ENCODE assay signal across 2 cellular contexts in the genomic region with DNA sequence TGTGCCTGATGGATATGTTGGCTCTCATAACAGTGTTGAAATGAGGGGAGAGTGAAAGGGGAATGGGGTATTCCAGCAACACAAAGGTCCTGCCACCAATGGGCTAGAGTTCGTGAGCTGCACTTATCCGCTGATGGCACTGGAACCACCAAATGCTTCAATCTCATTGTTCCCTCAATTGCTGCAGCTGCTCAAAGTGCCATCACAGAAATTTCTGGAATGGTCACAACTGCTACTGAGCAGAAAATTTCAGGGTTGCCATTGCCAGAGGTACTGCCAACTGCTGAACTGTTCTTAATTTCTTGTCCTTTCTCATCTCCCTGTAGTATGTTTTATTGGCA.
TF ChIP-seq lines count a peak whose summit lies in the region.

No MANE protein-coding gene starts in this region.

TF ChIP-seq in SK-N-SH, 30 proteins besides CTCF, POLR2A, EP300 and RAD21 (continued from another document):
- TF ChIP-seq, protein P1, sequence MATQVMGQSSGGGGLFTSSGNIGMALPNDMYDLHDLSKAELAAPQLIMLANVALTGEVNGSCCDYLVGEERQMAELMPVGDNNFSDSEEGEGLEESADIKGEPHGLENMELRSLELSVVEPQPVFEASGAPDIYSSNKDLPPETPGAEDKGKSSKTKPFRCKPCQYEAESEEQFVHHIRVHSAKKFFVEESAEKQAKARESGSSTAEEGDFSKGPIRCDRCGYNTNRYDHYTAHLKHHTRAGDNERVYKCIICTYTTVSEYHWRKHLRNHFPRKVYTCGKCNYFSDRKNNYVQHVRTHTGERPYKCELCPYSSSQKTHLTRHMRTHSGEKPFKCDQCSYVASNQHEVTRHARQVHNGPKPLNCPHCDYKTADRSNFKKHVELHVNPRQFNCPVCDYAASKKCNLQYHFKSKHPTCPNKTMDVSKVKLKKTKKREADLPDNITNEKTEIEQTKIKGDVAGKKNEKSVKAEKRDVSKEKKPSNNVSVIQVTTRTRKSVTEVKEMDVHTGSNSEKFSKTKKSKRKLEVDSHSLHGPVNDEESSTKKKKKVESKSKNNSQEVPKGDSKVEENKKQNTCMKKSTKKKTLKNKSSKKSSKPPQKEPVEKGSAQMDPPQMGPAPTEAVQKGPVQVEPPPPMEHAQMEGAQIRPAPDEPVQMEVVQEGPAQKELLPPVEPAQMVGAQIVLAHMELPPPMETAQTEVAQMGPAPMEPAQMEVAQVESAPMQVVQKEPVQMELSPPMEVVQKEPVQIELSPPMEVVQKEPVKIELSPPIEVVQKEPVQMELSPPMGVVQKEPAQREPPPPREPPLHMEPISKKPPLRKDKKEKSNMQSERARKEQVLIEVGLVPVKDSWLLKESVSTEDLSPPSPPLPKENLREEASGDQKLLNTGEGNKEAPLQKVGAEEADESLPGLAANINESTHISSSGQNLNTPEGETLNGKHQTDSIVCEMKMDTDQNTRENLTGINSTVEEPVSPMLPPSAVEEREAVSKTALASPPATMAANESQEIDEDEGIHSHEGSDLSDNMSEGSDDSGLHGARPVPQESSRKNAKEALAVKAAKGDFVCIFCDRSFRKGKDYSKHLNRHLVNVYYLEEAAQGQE (IDR thresholded peaks at IDR 0.05; ENCODE audit: low read depth, low read length) = no peak
- TF ChIP-seq TAF1 (IDR thresholded peaks at IDR 0.05; ENCODE audit: borderline replicate concordance, low read depth, low read length) (no peak), TEAD4 (IDR thresholded peaks at IDR 0.05; ENCODE audit: borderline replicate concordance, insufficient read depth) (no peak), NRF1 (IDR thresholded peaks at IDR 0.05; ENCODE audit: low read depth, low read length) (no peak), EZH2phosphoT487 (IDR thresholded peaks at IDR 0.05; ENCODE audit: borderline replicate concordance, low read depth) (no peak), MXI1 (IDR thresholded peaks at IDR 0.05; ENCODE audit: low read depth, low read length) (no peak), NFIC (IDR thresholded peaks at IDR 0.05; ENCODE audit: borderline replicate concordance) (no peak), FOXJ3 (CRISPR knock-in tag; IDR thresholded peaks at IDR 0.05) (no peak), POLR2AphosphoS5 (IDR thresholded peaks at IDR 0.05; ENCODE audit: low read depth, low read length) (no peak), RCOR1 (IDR thresholded peaks at IDR 0.05; ENCODE audit: low read length) (no peak), FOSL2 (IDR thresholded peaks at IDR 0.05; ENCODE audit: borderline replicate concordance, low read depth) (no peak)
- TF ChIP-seq, protein P2, sequence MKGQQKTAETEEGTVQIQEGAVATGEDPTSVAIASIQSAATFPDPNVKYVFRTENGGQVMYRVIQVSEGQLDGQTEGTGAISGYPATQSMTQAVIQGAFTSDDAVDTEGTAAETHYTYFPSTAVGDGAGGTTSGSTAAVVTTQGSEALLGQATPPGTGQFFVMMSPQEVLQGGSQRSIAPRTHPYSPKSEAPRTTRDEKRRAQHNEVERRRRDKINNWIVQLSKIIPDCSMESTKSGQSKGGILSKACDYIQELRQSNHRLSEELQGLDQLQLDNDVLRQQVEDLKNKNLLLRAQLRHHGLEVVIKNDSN (IDR thresholded peaks at IDR 0.05; ENCODE audit: borderline replicate concordance, low read depth) = no peak
- TF ChIP-seq, protein P3, sequence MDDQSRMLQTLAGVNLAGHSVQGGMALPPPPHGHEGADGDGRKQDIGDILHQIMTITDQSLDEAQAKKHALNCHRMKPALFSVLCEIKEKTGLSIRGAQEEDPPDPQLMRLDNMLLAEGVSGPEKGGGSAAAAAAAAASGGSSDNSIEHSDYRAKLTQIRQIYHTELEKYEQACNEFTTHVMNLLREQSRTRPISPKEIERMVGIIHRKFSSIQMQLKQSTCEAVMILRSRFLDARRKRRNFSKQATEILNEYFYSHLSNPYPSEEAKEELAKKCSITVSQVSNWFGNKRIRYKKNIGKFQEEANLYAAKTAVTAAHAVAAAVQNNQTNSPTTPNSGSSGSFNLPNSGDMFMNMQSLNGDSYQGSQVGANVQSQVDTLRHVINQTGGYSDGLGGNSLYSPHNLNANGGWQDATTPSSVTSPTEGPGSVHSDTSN (IDR thresholded peaks at IDR 0.05) = no peak

TF ChIP-seq in SK-N-SH treated with all-trans-retinoic acid at 6 μM for 48 hours, 23 proteins besides CTCF, POLR2A, EP300 and RAD21 (continued from another document):
- TF ChIP-seq, protein P4, sequence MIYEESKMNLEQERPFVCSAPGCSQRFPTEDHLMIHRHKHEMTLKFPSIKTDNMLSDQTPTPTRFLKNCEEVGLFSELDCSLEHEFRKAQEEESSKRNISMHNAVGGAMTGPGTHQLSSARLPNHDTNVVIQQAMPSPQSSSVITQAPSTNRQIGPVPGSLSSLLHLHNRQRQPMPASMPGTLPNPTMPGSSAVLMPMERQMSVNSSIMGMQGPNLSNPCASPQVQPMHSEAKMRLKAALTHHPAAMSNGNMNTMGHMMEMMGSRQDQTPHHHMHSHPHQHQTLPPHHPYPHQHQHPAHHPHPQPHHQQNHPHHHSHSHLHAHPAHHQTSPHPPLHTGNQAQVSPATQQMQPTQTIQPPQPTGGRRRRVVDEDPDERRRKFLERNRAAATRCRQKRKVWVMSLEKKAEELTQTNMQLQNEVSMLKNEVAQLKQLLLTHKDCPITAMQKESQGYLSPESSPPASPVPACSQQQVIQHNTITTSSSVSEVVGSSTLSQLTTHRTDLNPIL (CRISPR knock-in tag; IDR thresholded peaks at IDR 0.05; ENCODE audit: low read depth) = no peak
- TF ChIP-seq ARNTL (CRISPR knock-in tag; IDR thresholded peaks at IDR 0.05; ENCODE audit: borderline replicate concordance, low read depth) (no peak), ZC3H10 (CRISPR knock-in tag; IDR thresholded peaks at IDR 0.05) (no peak), CSDC2 (CRISPR knock-in tag; IDR thresholded peaks at IDR 0.05) (no peak)
TF ChIP-seq in SK-N-SH treated with all-trans-retinoic acid at 6 μM for 48 hours: peak in this region for 0.
